In genomic region chr1:43774359-43774758, GRCh38 we compare ENCODE assay signal across 14 cellular contexts.
DNase-seq lines count a peak whose midpoint lies in the region; ATAC-seq and TF ChIP-seq lines count a peak whose summit lies in the region.
"Had no signal": no experiment of that assay in that cellular context is flagged by ENCODE, and none has a peak within 500 bp of the region (broad histone marks: within the 10 kb centered on the region; RNA-seq: fewer than 3 reads in every experiment).

No MANE protein-coding gene starts in this region.

- TF ChIP-seq CTCF in choroid plexus epithelial cell (conservative IDR thresholded peaks at IDR 0.05; ENCODE audit: low read depth, low read length) (peak; percentile 7), osteocyte (IDR thresholded peaks at IDR 0.05) (no peak), right atrium auricular region (IDR thresholded peaks at IDR 0.05) (no peak)

- no peaks in the 10 kb centered on the region for H3K9me3 ChIP-seq in right atrium auricular region
- H3K9me3 ChIP-seq: Caco-2, stomach had no signal

- H3K27ac ChIP-seq in right atrium auricular region, result no peak overlapping the region
- H3K27ac ChIP-seq: stomach had no signal

- H3K4me1 Mint-ChIP-seq in osteocyte (ENCODE audit: unreplicated experiment), result peaks cover 29% of the 10 kb centered on the region

- ATAC-seq in HG03442 (IDR thresholded peaks at IDR 0.05; ENCODE audit: unreplicated experiment), result no peak
- ATAC-seq: activated naive CD8-positive, alpha-beta T cell treated with anti-CD3 and anti-CD28 coated beads, Interleukin-2, amount 50 U/mL, for 24 hours had no signal

- H3K36me3 Mint-ChIP-seq in osteocyte (ENCODE audit: unreplicated experiment), result peaks cover 17% of the 10 kb centered on the region

- no peak overlapping the region for H3K4me3 ChIP-seq in choroid plexus epithelial cell (ENCODE audit: low read depth, low read length)
- no peak overlapping the region for H3K4me3 ChIP-seq in right atrium auricular region
- H3K4me3 ChIP-seq: stomach had no signal

- peak overlapping the region; percentile 32 for H3K27ac Mint-ChIP-seq in osteocyte (ENCODE audit: unreplicated experiment)
- H3K27ac Mint-ChIP-seq: activated naive CD8-positive, alpha-beta T cell treated with anti-CD3 and anti-CD28 coated beads, Interleukin-2, amount 50 U/mL, for 24 hours; T-helper 1 cell treated with Interleukin-12 subunit alpha and Interleukin-12 subunit beta and Interleukin-4 antibody, amounts not matched to agents 30 μg/mL and 1 μg/mL, for 36 hours had no signal

- peaks cover 7% of the 10 kb centered on the region for H3K9me3 Mint-ChIP-seq in osteocyte (ENCODE audit: unreplicated experiment)

- peaks cover 0 to 6% of the 10 kb centered on the region in 2 donors for H3K4me1 ChIP-seq in right atrium auricular region
- H3K4me1 ChIP-seq: Caco-2, stomach had no signal

- no peaks in the 10 kb centered on the region for H3K36me3 ChIP-seq in right atrium auricular region
- H3K36me3 ChIP-seq: stomach had no signal

- no peaks in the 10 kb centered on the region for H3K27me3 Mint-ChIP-seq in osteocyte (ENCODE audit: unreplicated experiment)
- H3K27me3 Mint-ChIP-seq: activated naive CD8-positive, alpha-beta T cell treated with anti-CD3 and anti-CD28 coated beads, Interleukin-2, amount 50 U/mL, for 24 hours had no signal

- DNase-seq in ELR (ENCODE audit: low read depth) (peak; percentile 78), NCI-H226 (peak; percentile 78), choroid plexus epithelial cell (ENCODE audit: low read depth) (peak; percentile 71), osteocyte (ENCODE audit: extremely low spot score, unreplicated experiment) (no peak), GF-D8 (lab: John Stamatoyannopoulos, UW) (no peak), right atrium auricular region (ENCODE audit: low spot score) (no peak)
- DNase-seq in activated CD4-positive, alpha-beta T cell treated with anti-CD3 and anti-CD28 coated beads, Interleukin-2, amount 50 U/mL, for 1 hour, result no peak
- DNase-seq: activated naive CD8-positive, alpha-beta T cell treated with anti-CD3 and anti-CD28 coated beads, Interleukin-2, amount 50 U/mL, for 24 hours; Caco-2; GOT3; NCI-H2107; stomach had no signal

- H3K4me3 Mint-ChIP-seq in osteocyte (ENCODE audit: unreplicated experiment), result no peak overlapping the region
- H3K4me3 Mint-ChIP-seq: activated naive CD8-positive, alpha-beta T cell treated with anti-CD3 and anti-CD28 coated beads, Interleukin-2, amount 50 U/mL, for 24 hours; T-helper 1 cell treated with Interleukin-12 subunit alpha and Interleukin-12 subunit beta and Interleukin-4 antibody, amounts not matched to agents 30 μg/mL and 1 μg/mL, for 36 hours had no signal

- H3K27me3 ChIP-seq in right atrium auricular region, result no peaks in the 10 kb centered on the region
- H3K27me3 ChIP-seq: stomach had no signal

Comparison
In these comparisons a context has a peak if more than half of its experiments do, and no peak if none do; other contexts are left out.
1. DNase-seq: peak in ELR (single experiment), NCI-H226 (single experiment) and choroid plexus epithelial cell (single experiment); none in osteocyte (single experiment), GF-D8 (single experiment), right atrium auricular region (single experiment) and activated CD4-positive, alpha-beta T cell treated with anti-CD3 and anti-CD28 coated beads, Interleukin-2, amount 50 U/mL, for 1 hour (single experiment).